13 cellular contexts compared by ENCODE assay signal in genomic region chr11:34344410-34345011, GRCh38. TPM values are rescaled to one million over a fixed set of nuclear protein-coding genes. Genes with fewer than 3 reads are reported as not detected.
DNase-seq lines count a peak whose midpoint lies in the region; ATAC-seq, FAIRE-seq and TF ChIP-seq lines count a peak whose summit lies in the region.
"Had no signal": no experiment of that assay in that cellular context is flagged by ENCODE, and none has a peak within 500 bp of the region (broad histone marks: within the 10 kb centered on the region; RNA-seq: fewer than 3 reads in every experiment).

No MANE protein-coding gene starts in this region.

- H2BK15ac ChIP-seq in IMR-90 (ENCODE audit: low read depth, low read length), result peak overlapping the region; percentile 64; the same call in 1 of the 3 replicates

- H3K9me3 Mint-ChIP-seq in WTC11, result no peaks in the 10 kb centered on the region
- H3K9me3 Mint-ChIP-seq: immature natural killer cell had no signal

- no peak for TF ChIP-seq POLR2A in IMR-90 (IDR thresholded peaks at IDR 0.05; ENCODE audit: low read depth, low read length)

- H3K14ac ChIP-seq in IMR-90 (replicated peaks; ENCODE audit: low read depth, low read length), result peak overlapping the region; percentile 74; the same call in 1 of the 2 replicates

- H3K9me1 ChIP-seq in IMR-90 (ENCODE audit: insufficient read depth, low read length), result peaks cover 36% of the 10 kb centered on the region

- peak overlapping the region; percentile 52; the same call in 1 of the 2 replicates for H2BK120ac ChIP-seq in IMR-90 (ENCODE audit: low read depth, low read length)

- ATAC-seq in IMR-90 (ENCODE audit: low read depth), result no peak
- ATAC-seq in WTC11, result no peak
- peak; percentile 24 for ATAC-seq in mucosa of descending colon

- TF ChIP-seq CTCF in C4-2B (conservative IDR thresholded peaks at IDR 0.05) (no peak), IMR-90 (conservative IDR thresholded peaks at IDR 0.05; ENCODE audit: low read depth, low read length) (no peak), WTC11 (IDR thresholded peaks at IDR 0.05) (no peak), mucosa of descending colon (IDR thresholded peaks at IDR 0.05) (no peak), D721Med (IDR thresholded peaks at IDR 0.05; ENCODE audit: insufficient read depth, missing control alignments) (no peak)

- H2AK5ac ChIP-seq in IMR-90 (ENCODE audit: low read depth, low read length), result peak overlapping the region; percentile 85; the same call in 1 of the 2 replicates

- H3K27me3 ChIP-seq in IMR-90 (ENCODE audit: control insufficient read depth, insufficient read depth, low read length), result peaks cover 8% of the 10 kb centered on the region
- H3K27me3 ChIP-seq: BE2C had no signal

- H3K9ac ChIP-seq in IMR-90 (ENCODE audit: low read depth, low read length), result no peak overlapping the region

- peak overlapping the region; percentile 57 for H2AFZ ChIP-seq in IMR-90 (replicated peaks; ENCODE audit: low read length, poor library complexity)

- CTCF ChIA-PET in IMR-90 (lab: Yijun Ruan, JAX) (interaction anchor here (1.5 to 2.5 kb wide), 2 partner anchors 10 to 170 kb away, joined by 3 to 14 read pairs; no protein-coding TSS in a partner anchor), WTC11 (lab: Charles Lee) (interaction anchor here (7.9 kb wide), 1 partner anchor 171 kb away, joined by 46 read pairs; no protein-coding TSS in a partner anchor)

- H3K9me3 ChIP-seq in IMR-90 (ENCODE audit: control insufficient read depth, insufficient read depth, low read length) (no peaks in the 10 kb centered on the region), mucosa of descending colon (no peaks in the 10 kb centered on the region)
- H3K9me3 ChIP-seq: BE2C had no signal

- H3K27ac ChIP-seq in C4-2B, result peak overlapping the region; percentile 25; the same call in 1 of the 2 replicates
- no peak overlapping the region for H3K27ac ChIP-seq in IMR-90 (ENCODE audit: insufficient read depth, low read length)

- peak overlapping the region; percentile 68 for H3K4ac ChIP-seq in IMR-90 (ENCODE audit: low read depth, low read length)

- H3K4me1 Mint-ChIP-seq in WTC11, result peaks cover 21% of the 10 kb centered on the region

- in situ Hi-C loops in IMR-90 (cut with MboI; ENCODE audit: low sequenced_read_pairs), result no loop called here

- no peak overlapping the region for H3K56ac ChIP-seq in IMR-90 (ENCODE audit: extremely low read depth, insufficient read depth, low read length)

- no peak for TF ChIP-seq RAD21 in IMR-90 (IDR thresholded peaks at IDR 0.05; ENCODE audit: low read length)

- POLR2A ChIA-PET in IMR-90 (lab: Charles Lee; ENCODE audit: unreplicated experiment) (no interaction called here), WTC11 (lab: Charles Lee) (no interaction called here)

- intact Hi-C loops in IMR-90 (cut with micrococcal nuclease) (no loop called here), mucosa of descending colon (cut with DNase I, micrococcal nuclease) (no loop called here)

- peak overlapping the region in 1 of 2 experiments; percentile 26; a peak in 1 of 4 replicates for H4K8ac ChIP-seq in IMR-90 (ENCODE audit: low read depth in 2 of 2, low read length in 2 of 2)

- no peaks in the 10 kb centered on the region for H3K27me3 Mint-ChIP-seq in WTC11 (ENCODE audit: low read depth)

- H3K18ac ChIP-seq in IMR-90 (ENCODE audit: low read depth, low read length), result peak overlapping the region; percentile 43; the same call in 1 of the 2 replicates

- dilution Hi-C loops in IMR-90 (cut with HindIII; ENCODE audit: low sequenced_read_pairs, unreplicated experiment), result loop anchor here (25.0 kb wide), 1 partner anchor 157 kb away; no protein-coding TSS in a partner anchor

- H2BK5ac ChIP-seq in IMR-90 (ENCODE audit: low read depth, low read length, poor library complexity, severe bottlenecking), result no peak overlapping the region

- no TSS peak for BruUV-seq in IMR-90 (replicated peaks; lab: Mats Ljungman, UMichigan)

- peak overlapping the region; percentile 18; the same call in 1 of the 2 replicates for H2BK20ac ChIP-seq in IMR-90 (ENCODE audit: low read depth, low read length)

- WGBS in IMR-90 (ENCODE audit: extremely low coverage in 2 of 2, insufficient read length in 1 of 2), 2 experiments, result no CpG with 5 or more reads among the region's 8 CpGs

- no peaks in the 10 kb centered on the region for H3K36me3 Mint-ChIP-seq in WTC11

- H2AK9ac ChIP-seq in IMR-90 (replicated peaks; ENCODE audit: low read depth, low read length, poor library complexity), result no peak overlapping the region

- no peak for DNase-seq in IMR-90
- DNase-seq in WTC11 (ENCODE audit: low spot score), result no peak
- no peak for DNase-seq in mucosa of descending colon
- DNase-seq in GM19240 (ENCODE audit: insufficient read length, low spot score), result no peak
- DNase-seq in D721Med (ENCODE audit: insufficient read length, low spot score), result no peak
- no peak for DNase-seq in NCI-H2227 treated with DMSO at 0.1 percent for 48 hours (lab: John Stamatoyannopoulos, UW)
- DNase-seq in cerebellar cortex (ENCODE audit: low spot score), result no peak
- DNase-seq: activated naive CD4-positive, alpha-beta T cell; BE2C; effector memory CD4-positive, alpha-beta T cell; foreskin melanocyte; immature natural killer cell had no signal

- no peak overlapping the region for H3K4me3 Mint-ChIP-seq in WTC11
- H3K4me3 Mint-ChIP-seq: immature natural killer cell had no signal

- FAIRE-seq in D721Med (lab: Jason Lieb, UNC), result no peak

- no peak overlapping the region for H3K4me2 ChIP-seq in IMR-90 (ENCODE audit: low read depth, low read length)

- H3K23ac ChIP-seq in IMR-90 (ENCODE audit: low read depth, low read length), result 0 out of 2 replicates have a peak overlapping the region, but pooled peaks have one; percentile 43

- peak overlapping the region; percentile 29; the same call in 1 of the 2 replicates for H3K27ac Mint-ChIP-seq in WTC11
- H3K27ac Mint-ChIP-seq: immature natural killer cell had no signal

- H4K20me1 ChIP-seq in IMR-90 (ENCODE audit: insufficient read depth, low read length), result peaks cover 10% of the 10 kb centered on the region; the same call in 1 of the 2 replicates

- 0 out of 2 replicates have a peak overlapping the region, but pooled peaks have one; percentile 46 for H4K5ac ChIP-seq in IMR-90 (ENCODE audit: low read depth, low read length)

- H3K79me1 ChIP-seq in IMR-90 (ENCODE audit: low read depth in 1 of 2, low read length in 2 of 2), result no peaks in the 10 kb centered on the region

- 0 out of 2 replicates have a peak overlapping the region, but pooled peaks have one; percentile 35 for H4K91ac ChIP-seq in IMR-90 (ENCODE audit: insufficient read depth, low read depth, low read length)

- H3K4me1 ChIP-seq in IMR-90 (ENCODE audit: control insufficient read depth, insufficient read depth, low read length), result peaks cover 27% of the 10 kb centered on the region
- peaks cover 15% of the 10 kb centered on the region for H3K4me1 ChIP-seq in mucosa of descending colon (ENCODE audit: low read depth)
- H3K4me1 ChIP-seq: BE2C had no signal

- no peak overlapping the region for H3K4me3 ChIP-seq in IMR-90 (ENCODE audit: insufficient read depth, low read depth, low read length)
- H3K4me3 ChIP-seq in mucosa of descending colon, result no peak overlapping the region

- no peaks in the 10 kb centered on the region for H3K36me3 ChIP-seq in IMR-90 (ENCODE audit: control insufficient read depth, insufficient read depth, low read length)
- H3K36me3 ChIP-seq in mucosa of descending colon (ENCODE audit: low read depth), result no peaks in the 10 kb centered on the region
- H3K36me3 ChIP-seq: BE2C had no signal

TF ChIP-seq in IMR-90, 13 proteins besides CTCF, POLR2A, EP300 and RAD21 (continues in another document):
- no peak for TF ChIP-seq MAZ (IDR thresholded peaks at IDR 0.05; ENCODE audit: borderline replicate concordance, low read depth, low read length)
- TF ChIP-seq, protein P1, sequence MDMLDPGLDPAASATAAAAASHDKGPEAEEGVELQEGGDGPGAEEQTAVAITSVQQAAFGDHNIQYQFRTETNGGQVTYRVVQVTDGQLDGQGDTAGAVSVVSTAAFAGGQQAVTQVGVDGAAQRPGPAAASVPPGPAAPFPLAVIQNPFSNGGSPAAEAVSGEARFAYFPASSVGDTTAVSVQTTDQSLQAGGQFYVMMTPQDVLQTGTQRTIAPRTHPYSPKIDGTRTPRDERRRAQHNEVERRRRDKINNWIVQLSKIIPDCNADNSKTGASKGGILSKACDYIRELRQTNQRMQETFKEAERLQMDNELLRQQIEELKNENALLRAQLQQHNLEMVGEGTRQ (IDR thresholded peaks at IDR 0.05; ENCODE audit: low read depth, low read length), result no peak
- TF ChIP-seq CHD1 (IDR thresholded peaks at IDR 0.05; ENCODE audit: low read depth, low read length), result no peak
- no peak for TF ChIP-seq RFX5 (IDR thresholded peaks at IDR 0.05; ENCODE audit: low read depth, low read length)
- TF ChIP-seq RCOR1 (IDR thresholded peaks at IDR 0.05; ENCODE audit: insufficient replicate concordance, low read length), result no peak
- TF ChIP-seq MAFK (IDR thresholded peaks at IDR 0.05; ENCODE audit: low read depth, low read length), result no peak
- no peak for TF ChIP-seq FOS (IDR thresholded peaks at IDR 0.05; ENCODE audit: low read depth, low read length)
- no peak for TF ChIP-seq NFE2L2 (IDR thresholded peaks at IDR 0.05; ENCODE audit: low read depth, low read length)

TF ChIP-seq in WTC11, 78 proteins besides CTCF, POLR2A, EP300 and RAD21:
- TF ChIP-seq ZBTB21 (CRISPR knock-in tag; IDR thresholded peaks at IDR 0.05; ENCODE audit: borderline replicate concordance), result no peak
- TF ChIP-seq ZNF121 (CRISPR knock-in tag; IDR thresholded peaks at IDR 0.05), result peak; percentile 59; the same call in 1 of the 2 replicates

RNA-seq across cellular contexts. Expression of gene ABTB2, which starts 13.3 kb away (rescaled TPM):
- total RNA-seq in IMR-90 (2012; rRNA removed) (0.18 and 0.28 TPM in 2 replicates), WTC11 (2021) (7.9 to 12.8 TPM (median 8.4 TPM) in 3 replicates), mucosa of descending colon (10 to 100 TPM; 12.8 to 16.8 (median 14.3) TPM)
- 2.0 and 2.2 TPM in 2 replicates for polyA plus RNA-seq in IMR-90 (2012; rRNA removed)
- 1.2 and 1.9 TPM in 2 replicates for polyA plus RNA-seq in IMR-90 (2012; cell fraction: cytosol; rRNA removed)
- polyA plus RNA-seq in IMR-90 (2012; cell fraction: nucleus; rRNA removed; ENCODE audit: low replicate concordance), result 2.8 and 5.6 TPM in 2 replicates
